ENCODE assay signal across 36 cellular contexts in the genomic region with DNA sequence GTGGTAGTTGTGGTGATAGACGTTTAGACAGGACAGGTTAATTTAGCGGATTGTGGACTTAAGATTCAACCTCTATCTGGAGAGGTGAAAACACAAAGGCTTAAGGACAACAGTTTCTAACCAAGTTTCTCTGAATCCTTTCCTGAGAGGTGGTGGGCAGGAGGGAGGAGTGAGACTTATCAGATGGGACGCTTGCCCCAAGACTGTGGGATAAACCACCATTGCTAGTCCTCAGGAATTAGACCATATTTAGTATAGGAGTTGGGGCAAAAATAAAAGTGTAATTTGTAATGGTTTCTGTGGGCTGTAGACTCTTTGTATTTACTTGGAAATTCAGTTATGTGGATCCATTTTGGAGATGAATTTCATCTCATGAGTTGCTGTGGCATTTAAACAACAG. TPM values are rescaled to one million over a fixed set of nuclear protein-coding genes. Genes with fewer than 3 reads are reported as not detected.
DNase-seq lines count a peak whose midpoint lies in the region; ATAC-seq and TF ChIP-seq lines count a peak whose summit lies in the region.
"Had no signal": no experiment of that assay in that cellular context is flagged by ENCODE, and none has a peak within 500 bp of the region (broad histone marks: within the 10 kb centered on the region; RNA-seq: fewer than 3 reads in every experiment).

No MANE protein-coding gene starts in this region.

- no peak for TF ChIP-seq CTCF in fibroblast of villous mesenchyme (IDR thresholded peaks at IDR 0.05; ENCODE audit: insufficient read depth, low read depth, low read length)
- no peak for TF ChIP-seq CTCF in colonic mucosa (IDR thresholded peaks at IDR 0.05)

- peak overlapping the region; percentile 31 for H3K27ac Mint-ChIP-seq in stimulated activated naive CD8-positive, alpha-beta T cell treated with anti-CD3 and anti-CD28 coated beads, Interleukin-15, Interleukin-2, amounts not matched to agents 100 ng/mL and 50 ng/mL, for 24 hours
- H3K27ac Mint-ChIP-seq in activated T-helper 17 cell treated with anti-CD3 and anti-CD28 coated beads, Interleukin-2, amount 50 U/mL, for 72 hours = no peak overlapping the region
- H3K27ac Mint-ChIP-seq: activated CD4-positive, alpha-beta T cell treated with anti-CD3 and anti-CD28 coated beads, Interleukin-2, amount 10 ng/mL, durations not matched to agents 24 days and 14 days; activated naive CD8-positive, alpha-beta T cell; naive B cell had no signal

- H3K4me3 ChIP-seq in fibroblast of villous mesenchyme (ENCODE audit: low read depth, low read length) (peak overlapping the region; percentile 17), colonic mucosa (no peak overlapping the region)
- H3K4me3 ChIP-seq: GM12878, heart right ventricle, left ventricle myocardium inferior, prostate gland, sigmoid colon, upper lobe of left lung had no signal

- H3K27me3 Mint-ChIP-seq in stimulated activated naive CD8-positive, alpha-beta T cell treated with anti-CD3 and anti-CD28 coated beads, Interleukin-15, Interleukin-2, amounts not matched to agents 100 ng/mL and 50 ng/mL, for 24 hours = no peaks in the 10 kb centered on the region
- H3K27me3 Mint-ChIP-seq in activated T-helper 17 cell treated with anti-CD3 and anti-CD28 coated beads, Interleukin-2, amount 50 U/mL, for 72 hours = no peaks in the 10 kb centered on the region
- H3K27me3 Mint-ChIP-seq: activated CD4-positive, alpha-beta T cell treated with anti-CD3 and anti-CD28 coated beads, Interleukin-2, amount 10 ng/mL, durations not matched to agents 24 days and 14 days; activated naive CD8-positive, alpha-beta T cell; CD4-positive, alpha-beta memory T cell; naive B cell had no signal

- H3K4me3 Mint-ChIP-seq in stimulated activated naive CD8-positive, alpha-beta T cell treated with anti-CD3 and anti-CD28 coated beads, Interleukin-15, Interleukin-2, amounts not matched to agents 100 ng/mL and 50 ng/mL, for 24 hours = no peak overlapping the region
- peak overlapping the region; percentile 39 for H3K4me3 Mint-ChIP-seq in activated T-helper 17 cell treated with anti-CD3 and anti-CD28 coated beads, Interleukin-2, amount 50 U/mL, for 72 hours
- H3K4me3 Mint-ChIP-seq: activated CD4-positive, alpha-beta T cell treated with anti-CD3 and anti-CD28 coated beads, Interleukin-2, amount 10 ng/mL, durations not matched to agents 24 days and 14 days; activated naive CD8-positive, alpha-beta T cell; CD4-positive, alpha-beta memory T cell; naive B cell had no signal

- H3K36me3 ChIP-seq in colonic mucosa = peaks cover 5% of the 10 kb centered on the region

- no peak for ATAC-seq in stimulated activated naive CD8-positive, alpha-beta T cell treated with anti-CD3 and anti-CD28 coated beads, Interleukin-15, Interleukin-2, amounts not matched to agents 100 U/mL and 50 U/mL, for 24 hours
- no peak for ATAC-seq in activated T-helper 17 cell treated with anti-CD3 and anti-CD28 coated beads, Interleukin-2, amount 50 U/mL, for 72 hours (replicated peaks)
- ATAC-seq: esophagus mucosa, GM12878, heart right ventricle, Panc1 had no signal

- intact Hi-C loops in colonic mucosa (cut with DNase I) = no loop called here

- H3K4me1 Mint-ChIP-seq in stimulated activated naive CD8-positive, alpha-beta T cell treated with anti-CD3 and anti-CD28 coated beads, Interleukin-15, Interleukin-2, amounts not matched to agents 100 ng/mL and 50 ng/mL, for 24 hours (ENCODE audit: low read depth) = peaks cover 52% of the 10 kb centered on the region
- peaks cover 21% of the 10 kb centered on the region for H3K4me1 Mint-ChIP-seq in activated T-helper 17 cell treated with anti-CD3 and anti-CD28 coated beads, Interleukin-2, amount 50 U/mL, for 72 hours

- no peaks in the 10 kb centered on the region for H3K4me1 ChIP-seq in colonic mucosa
- H3K4me1 ChIP-seq: left ventricle myocardium inferior, prostate gland had no signal

- no peaks in the 10 kb centered on the region for H3K9me3 Mint-ChIP-seq in stimulated activated naive CD8-positive, alpha-beta T cell treated with anti-CD3 and anti-CD28 coated beads, Interleukin-15, Interleukin-2, amounts not matched to agents 100 ng/mL and 50 ng/mL, for 24 hours
- H3K9me3 Mint-ChIP-seq in activated T-helper 17 cell treated with anti-CD3 and anti-CD28 coated beads, Interleukin-2, amount 50 U/mL, for 72 hours = no peaks in the 10 kb centered on the region
- H3K9me3 Mint-ChIP-seq: activated CD4-positive, alpha-beta T cell treated with anti-CD3 and anti-CD28 coated beads, Interleukin-2, amount 10 ng/mL, durations not matched to agents 24 days and 14 days; CD4-positive, alpha-beta memory T cell; naive B cell had no signal

- no peak for DNase-seq in stimulated activated naive CD8-positive, alpha-beta T cell treated with anti-CD3 and anti-CD28 coated beads, Interleukin-15, Interleukin-2, amounts not matched to agents 100 U/mL and 50 U/mL, for 24 hours
- DNase-seq in fibroblast of villous mesenchyme (ENCODE audit: low read depth) (no peak), DMS 273 treated with DMSO at 0.1 percent for 48 hours (lab: John Stamatoyannopoulos, UW) (no peak), colonic mucosa (no peak), NCI-H146 treated with DMSO at 0.1 percent for 48 hours (lab: John Stamatoyannopoulos, UW; ENCODE audit: unreplicated experiment) (no peak), RPMI8226 (no peak)
- DNase-seq: activated CD4-positive, alpha-beta T cell treated with anti-CD3 and anti-CD28 coated beads, Interleukin-2, amount 10 ng/mL, durations not matched to agents 24 days and 14 days; activated CD8-positive, alpha-beta memory T cell treated with anti-CD3 and anti-CD28 coated beads for 24 hours; activated effector memory CD4-positive, alpha-beta T cell treated with anti-CD3 and anti-CD28 coated beads, Interleukin-2, amount 50 U/mL, for 16 hours; CD4-positive, alpha-beta memory T cell; central memory CD4-positive, alpha-beta T cell; DMS153; foreskin fibroblast; heart right ventricle; KG1; left ventricle myocardium inferior; naive B cell; NCI-H1417 treated with DMSO at 0.1 percent for 48 hours; NCI-H2081; NCI-H526; SIG-M5; sigmoid colon; stimulated activated CD4-positive, alpha-beta T cell treated with anti-CD3 and anti-CD28 coated beads, Interleukin-4, amount 100 ng/mL, for 1 hour; upper lobe of left lung had no signal

- no peak overlapping the region for H3K27ac ChIP-seq in colonic mucosa
- H3K27ac ChIP-seq: heart right ventricle, left ventricle myocardium inferior, neutrophil, prostate gland, sigmoid colon, upper lobe of left lung had no signal

- no peaks in the 10 kb centered on the region for H3K9me3 ChIP-seq in colonic mucosa
- H3K9me3 ChIP-seq: heart right ventricle, left ventricle myocardium inferior, neutrophil, prostate gland, sigmoid colon, upper lobe of left lung had no signal

- H3K27me3 ChIP-seq in colonic mucosa = no peaks in the 10 kb centered on the region
- H3K27me3 ChIP-seq: heart right ventricle, sigmoid colon, upper lobe of left lung had no signal

- peaks cover 65% of the 10 kb centered on the region for H3K36me3 Mint-ChIP-seq in stimulated activated naive CD8-positive, alpha-beta T cell treated with anti-CD3 and anti-CD28 coated beads, Interleukin-15, Interleukin-2, amounts not matched to agents 100 ng/mL and 50 ng/mL, for 24 hours (ENCODE audit: low read depth)
- peaks cover 93% of the 10 kb centered on the region for H3K36me3 Mint-ChIP-seq in activated T-helper 17 cell treated with anti-CD3 and anti-CD28 coated beads, Interleukin-2, amount 50 U/mL, for 72 hours (ENCODE audit: low read depth)
- H3K36me3 Mint-ChIP-seq: activated naive CD8-positive, alpha-beta T cell had no signal

- H3K9ac ChIP-seq in colonic mucosa (ENCODE audit: low read depth in 2 of 2, low read length in 2 of 2) = no peak overlapping the region

RNA-seq across cellular contexts. Expression of gene PDP2, which starts 6.6 kb away (rescaled TPM):
- total RNA-seq in activated T-helper 17 cell treated with anti-CD3 and anti-CD28 coated beads, Interleukin-2, amount 50 U/mL, for 72 hours = 10 to 100 TPM; 33.5 to 76.6 TPM
- total RNA-seq in fibroblast of villous mesenchyme (17.4 and 25.9 TPM in 2 replicates), colonic mucosa (10 to 100 TPM; 16.0 to 25.9 TPM)

RNA-seq across cellular contexts. Expression of gene CDH16, which starts 31.8 kb away (rescaled TPM):
- not detected for total RNA-seq in activated T-helper 17 cell treated with anti-CD3 and anti-CD28 coated beads, Interleukin-2, amount 50 U/mL, for 72 hours
- not detected in 2 replicates for total RNA-seq in fibroblast of villous mesenchyme
- 1 to 10 TPM in 1 of 2 donors, under 1 TPM in 1; 0.72 to 1.8 TPM for total RNA-seq in colonic mucosa
- total RNA-seq: A172; activated CD4-positive, alpha-beta T cell treated with anti-CD3 and anti-CD28 coated beads, Interleukin-2, amount 10 ng/mL, durations not matched to agents 24 days and 14 days; aorta; CD4-positive, alpha-beta memory T cell; GM12878; H1; left ventricle myocardium inferior; prostate gland; sigmoid colon; subcutaneous adipose tissue had no signal

RNA-seq across cellular contexts. Expression of gene RRAD, which starts 38.4 kb away (rescaled TPM):
- 1 to 10 TPM; 2.1 to 6.5 TPM for total RNA-seq in activated T-helper 17 cell treated with anti-CD3 and anti-CD28 coated beads, Interleukin-2, amount 50 U/mL, for 72 hours
- total RNA-seq in fibroblast of villous mesenchyme (12.5 and 15.1 TPM in 2 replicates), colonic mucosa (1 to 10 TPM; 1.4 to 4.0 TPM)
- total RNA-seq: H1 had no signal

RNA-seq across cellular contexts. Expression of gene CA7, which starts 42.7 kb away (rescaled TPM):
- total RNA-seq in activated T-helper 17 cell treated with anti-CD3 and anti-CD28 coated beads, Interleukin-2, amount 50 U/mL, for 72 hours = not detected
- total RNA-seq in fibroblast of villous mesenchyme = not detected in 2 replicates
- 100 to 1,000 TPM in 1 of 2 donors, 10 to 100 TPM in 1; 46.2 to 120 TPM for total RNA-seq in colonic mucosa
- total RNA-seq: A172; aorta; CD4-positive, alpha-beta memory T cell; esophagus mucosa; GM12878; heart right ventricle; left ventricle myocardium inferior; subcutaneous adipose tissue; upper lobe of left lung had no signal

RNA-seq across cellular contexts. Expression of gene CIAO2B, which starts 47.3 kb away (rescaled TPM):
- 100 to 1,000 TPM; 153 to 167 TPM for total RNA-seq in activated T-helper 17 cell treated with anti-CD3 and anti-CD28 coated beads, Interleukin-2, amount 50 U/mL, for 72 hours
- total RNA-seq in fibroblast of villous mesenchyme (133 and 136 TPM in 2 replicates), colonic mucosa (100 to 1,000 TPM; 105 to 146 TPM)
